In the genomic region with DNA sequence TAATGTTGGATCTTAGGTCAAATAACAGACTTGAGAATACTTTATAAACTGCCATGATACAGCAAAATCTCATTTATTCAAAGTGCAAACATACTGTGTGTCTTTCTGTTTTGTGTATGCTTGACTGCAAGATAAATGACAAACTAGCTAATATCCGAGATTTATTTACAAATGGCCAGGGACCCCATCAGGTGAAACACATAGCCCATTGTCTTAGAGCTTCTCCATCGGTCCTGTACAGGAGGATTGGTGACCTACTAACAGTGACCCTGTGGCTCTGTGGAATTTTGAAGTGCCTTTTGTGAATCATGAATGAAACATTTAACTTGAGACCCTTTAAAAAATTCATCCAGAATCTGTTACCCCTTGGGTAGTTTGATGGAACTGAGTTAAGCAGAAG, we compare ENCODE assay signal across 23 cellular contexts. TPM values are rescaled to one million over a fixed set of nuclear protein-coding genes. Genes with fewer than 3 reads are reported as not detected.
A peak's percentile ranks its signal among the peaks of the same experiment; 100 is the strongest.
DNase-seq lines count a peak whose midpoint lies in the region; ATAC-seq and TF ChIP-seq lines count a peak whose summit lies in the region.
"Had no signal": no experiment of that assay in that cellular context is flagged by ENCODE, and none has a peak within 500 bp of the region (broad histone marks: within the 10 kb centered on the region; RNA-seq: fewer than 3 reads in every experiment).

No MANE protein-coding gene starts in this region.

- H3K9me2 ChIP-seq in SK-N-SH, result no peaks in the 10 kb centered on the region

- H3K4me3 ChIP-seq in SK-N-SH (ENCODE audit: low read depth in 2 of 2, low read length in 1 of 2), result no peak overlapping the region
- H3K4me3 ChIP-seq: gastroesophageal sphincter, left ventricle myocardium inferior, testis had no signal

- H3K36me3 Mint-ChIP-seq in HFFc6 (ENCODE audit: low read depth) (peaks cover 10% of the 10 kb centered on the region; the same call in 1 of the 2 replicates), natural killer cell (no peaks in the 10 kb centered on the region)
- no peaks in the 10 kb centered on the region for H3K36me3 Mint-ChIP-seq in activated naive CD8-positive, alpha-beta T cell

- H3K36me3 ChIP-seq in SK-N-SH (replicated peaks in 1 of 2; ENCODE audit: control insufficient read depth in 1 of 2, insufficient read depth in 2 of 2, low read length in 1 of 2), result peaks cover 32 to 41% of the 10 kb centered on the region in 2 experiments

- H3K27ac ChIP-seq in SK-N-SH (ENCODE audit: low read depth in 2 of 2, low read length in 1 of 2), result peak overlapping the region; percentile 45 to 47; a peak in 2 of 4 replicates
- H3K27ac ChIP-seq: 22Rv1, gastroesophageal sphincter, left ventricle myocardium inferior, testis, WERI-Rb-1 had no signal

- 100% methylated on average over 2 of the region's 2 CpGs for WGBS in SK-N-SH (ENCODE audit: low lambda C conversion rate)

- no peaks in the 10 kb centered on the region for H3K27me3 ChIP-seq in SK-N-SH (ENCODE audit: insufficient read depth)
- H3K27me3 ChIP-seq: gastroesophageal sphincter, testis had no signal

- H3K4me1 ChIP-seq in SK-N-SH (ENCODE audit: control insufficient read depth in 1 of 2, insufficient read depth in 2 of 2, low read depth in 1 of 2, low read length in 1 of 2), result peaks cover 4 to 11% of the 10 kb centered on the region in 2 experiments
- H3K4me1 ChIP-seq: testis had no signal

- DNase-seq in SK-N-SH (no peak), HFFc6 (no peak), natural killer cell (no peak), globus pallidus (ENCODE audit: low spot score) (no peak), DMS79 (lab: John Stamatoyannopoulos, UW) (no peak)
- DNase-seq: activated naive CD4-positive, alpha-beta T cell treated with anti-CD3 and anti-CD28 coated beads, Interleukin-2, amount 10 ng/mL, durations not matched to agents 7 days and 5 days; erythroblast; left ventricle myocardium inferior; NCI-H1436; NCI-H2171 treated with DMSO at 0.1 percent for 48 hours; posterior cingulate gyrus; small intestine; testis; WERI-Rb-1 had no signal

- peaks cover 7% of the 10 kb centered on the region for H3F3A ChIP-seq in SK-N-SH (replicated peaks; ENCODE audit: insufficient read depth)

- CTCF ChIA-PET in SK-N-SH (lab: Yijun Ruan, JAX), result interaction anchor here (1.0 to 1.5 kb wide), 3 partner anchors 11 to 104 kb away, joined by 3 to 6 read pairs (median 4); no protein-coding TSS in a partner anchor

- no peaks in the 10 kb centered on the region for H3K9me3 ChIP-seq in SK-N-SH
- H3K9me3 ChIP-seq: gastroesophageal sphincter, left ventricle myocardium inferior, testis had no signal

- TF ChIP-seq EP300 in SK-N-SH (IDR thresholded peaks at IDR 0.05; ENCODE audit: borderline replicate concordance in 1 of 2, low read depth in 1 of 2, low read length in 1 of 2), result no peak

- 0 out of 2 replicates have a peak, but pooled peaks have one; percentile 0 for TF ChIP-seq CTCF in SK-N-SH (IDR thresholded peaks at IDR 0.05)
- TF ChIP-seq CTCF in HFFc6 (IDR thresholded peaks at IDR 0.05), result no peak; the same call in 1 of the 2 replicates
- TF ChIP-seq CTCF in natural killer cell (IDR thresholded peaks at IDR 0.05), result no peak

- H3K27ac Mint-ChIP-seq in HFFc6 (peak overlapping the region; percentile 67), natural killer cell (peak overlapping the region; percentile 53 to 76)
- peak overlapping the region; percentile 51 for H3K27ac Mint-ChIP-seq in activated naive CD8-positive, alpha-beta T cell

- TF ChIP-seq RAD21 in SK-N-SH (IDR thresholded peaks at IDR 0.05; ENCODE audit: low read length), result no peak

- H3K9ac ChIP-seq in SK-N-SH, result no peak overlapping the region

- H3K4me2 ChIP-seq in SK-N-SH, result peak overlapping the region; percentile 56; the same call in 1 of the 2 replicates

- H3K27me3 Mint-ChIP-seq in HFFc6 (ENCODE audit: insufficient read depth), result peaks cover 3% of the 10 kb centered on the region; the same call in 1 of the 2 replicates
- H3K27me3 Mint-ChIP-seq in activated naive CD8-positive, alpha-beta T cell, result no peaks in the 10 kb centered on the region
- H3K27me3 Mint-ChIP-seq in natural killer cell (ENCODE audit: low read depth in 2 of 2), result no peaks in the 10 kb centered on the region
- H3K27me3 Mint-ChIP-seq: activated naive CD4-positive, alpha-beta T cell treated with anti-CD3 and anti-CD28 coated beads, Interleukin-2, amount 10 ng/mL, durations not matched to agents 7 days and 5 days had no signal

- no peak for ATAC-seq in SK-N-SH treated with all-trans-retinoic acid at 6 μM for 48 hours
- ATAC-seq in natural killer cell, result no peak
- no peak for ATAC-seq in HG03139 (IDR thresholded peaks at IDR 0.05; ENCODE audit: unreplicated experiment)
- ATAC-seq: gastroesophageal sphincter had no signal

- H3K4me3 Mint-ChIP-seq in HFFc6 (no peak overlapping the region), natural killer cell (no peak overlapping the region)
- H3K4me3 Mint-ChIP-seq in activated naive CD8-positive, alpha-beta T cell, result no peak overlapping the region
- H3K4me3 Mint-ChIP-seq: activated naive CD4-positive, alpha-beta T cell treated with anti-CD3 and anti-CD28 coated beads, Interleukin-2, amount 10 ng/mL, durations not matched to agents 7 days and 5 days had no signal

- peaks cover 74% of the 10 kb centered on the region for H3K79me2 ChIP-seq in SK-N-SH (ENCODE audit: insufficient read depth)

- no peak overlapping the region for H2AFZ ChIP-seq in SK-N-SH (ENCODE audit: low read depth)

- peaks cover 66% of the 10 kb centered on the region for H4K20me1 ChIP-seq in SK-N-SH (ENCODE audit: insufficient read depth)

- POLR2A ChIA-PET in SK-N-SH (lab: Yijun Ruan, JAX), result no interaction called here

- intact Hi-C loops in natural killer cell (cut with micrococcal nuclease), result no loop called here

- H3K9me3 Mint-ChIP-seq in HFFc6 (no peaks in the 10 kb centered on the region), natural killer cell (no peaks in the 10 kb centered on the region)
- H3K9me3 Mint-ChIP-seq in activated naive CD8-positive, alpha-beta T cell (ENCODE audit: low read depth), result no peaks in the 10 kb centered on the region
- H3K9me3 Mint-ChIP-seq: activated naive CD4-positive, alpha-beta T cell treated with anti-CD3 and anti-CD28 coated beads, Interleukin-2, amount 10 ng/mL, durations not matched to agents 7 days and 5 days had no signal

- H3K4me1 Mint-ChIP-seq in HFFc6 (ENCODE audit: low read depth), result peaks cover 39% of the 10 kb centered on the region
- peaks cover 55% of the 10 kb centered on the region for H3K4me1 Mint-ChIP-seq in activated naive CD8-positive, alpha-beta T cell (ENCODE audit: low read depth)
- peaks cover 39 to 42% of the 10 kb centered on the region in 2 donors for H3K4me1 Mint-ChIP-seq in natural killer cell

TF ChIP-seq in SK-N-SH, 30 proteins besides CTCF, POLR2A, EP300 and RAD21 (continues in another document):
- TF ChIP-seq NRF1 (IDR thresholded peaks at IDR 0.05; ENCODE audit: low read depth, low read length) (no peak), FOXM1 (IDR thresholded peaks at IDR 0.05; ENCODE audit: low read depth) (no peak), FOSL2 (IDR thresholded peaks at IDR 0.05; ENCODE audit: borderline replicate concordance, low read depth) (no peak), MXI1 (IDR thresholded peaks at IDR 0.05; ENCODE audit: low read depth, low read length) (no peak), SMC3 (IDR thresholded peaks at IDR 0.05; ENCODE audit: low read depth, low read length) (no peak)

TF ChIP-seq in SK-N-SH treated with all-trans-retinoic acid at 6 μM for 48 hours, 23 proteins besides CTCF, POLR2A, EP300 and RAD21:
- no peak for TF ChIP-seq RARB (CRISPR knock-in tag; IDR thresholded peaks at IDR 0.05)
- TF ChIP-seq, protein P1, sequence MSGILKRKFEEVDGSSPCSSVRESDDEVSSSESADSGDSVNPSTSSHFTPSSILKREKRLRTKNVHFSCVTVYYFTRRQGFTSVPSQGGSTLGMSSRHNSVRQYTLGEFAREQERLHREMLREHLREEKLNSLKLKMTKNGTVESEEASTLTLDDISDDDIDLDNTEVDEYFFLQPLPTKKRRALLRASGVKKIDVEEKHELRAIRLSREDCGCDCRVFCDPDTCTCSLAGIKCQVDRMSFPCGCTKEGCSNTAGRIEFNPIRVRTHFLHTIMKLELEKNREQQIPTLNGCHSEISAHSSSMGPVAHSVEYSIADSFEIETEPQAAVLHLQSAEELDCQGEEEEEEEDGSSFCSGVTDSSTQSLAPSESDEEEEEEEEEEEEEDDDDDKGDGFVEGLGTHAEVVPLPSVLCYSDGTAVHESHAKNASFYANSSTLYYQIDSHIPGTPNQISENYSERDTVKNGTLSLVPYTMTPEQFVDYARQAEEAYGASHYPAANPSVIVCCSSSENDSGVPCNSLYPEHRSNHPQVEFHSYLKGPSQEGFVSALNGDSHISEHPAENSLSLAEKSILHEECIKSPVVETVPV (CRISPR knock-in tag; IDR thresholded peaks at IDR 0.05), result no peak
- TF ChIP-seq ISL1 (CRISPR knock-in tag; IDR thresholded peaks at IDR 0.05), result no peak
- no peak for TF ChIP-seq ESRRG (CRISPR knock-in tag; IDR thresholded peaks at IDR 0.05)
- TF ChIP-seq ARNTL (CRISPR knock-in tag; IDR thresholded peaks at IDR 0.05; ENCODE audit: borderline replicate concordance, low read depth), result no peak

RNA-seq across cellular contexts. Expression of a gene that starts 27.1 kb away (rescaled TPM):
- 66.9 and 84.6 TPM in 2 replicates for polyA plus RNA-seq in SK-N-SH (2012; rRNA removed)
- 13.9 and 26.7 TPM in 2 replicates for polyA plus RNA-seq in SK-N-SH (2012; cell fraction: cytosol; rRNA removed)
- polyA plus RNA-seq in SK-N-SH (2012; cell fraction: nucleus; rRNA removed), result 442 and 628 TPM in 2 replicates
- 1 to 10 TPM; 6.5 to 8.6 (median 7.7) TPM for total RNA-seq in HFFc6 (2021; fragmentation: NEBNext Ultra II Directional; extraction: Animal tissue kit (Norgen Biotek cat#: 25700))
- total RNA-seq in natural killer cell, result 10 to 100 TPM in 2 of 3 donors, 1 to 10 TPM in 1; 8.6 to 80.7 (median 69.3) TPM

RNA-seq across cellular contexts. Expression of a gene that starts 40.2 kb away (rescaled TPM):
- polyA plus RNA-seq in SK-N-SH (2012; rRNA removed), result 18.1 and 18.6 TPM in 2 replicates
- polyA plus RNA-seq in SK-N-SH (2012; cell fraction: cytosol; rRNA removed), result 23.4 and 25.2 TPM in 2 replicates
- polyA plus RNA-seq in SK-N-SH (2012; cell fraction: nucleus; rRNA removed), result 32.0 and 38.8 TPM in 2 replicates
- 10 to 100 TPM; 57.0 to 70.8 (median 68.1) TPM for total RNA-seq in HFFc6 (2021; fragmentation: NEBNext Ultra II Directional; extraction: Animal tissue kit (Norgen Biotek cat#: 25700))
- total RNA-seq in natural killer cell, result 10 to 100 TPM; 77.9 to 92.6 (median 90.4) TPM

RNA-seq across cellular contexts. Expression of a gene that starts 44.0 kb away (rescaled TPM):
- polyA plus RNA-seq in SK-N-SH (2012; rRNA removed), result not detected in 2 replicates
- polyA plus RNA-seq in SK-N-SH (2012; cell fraction: cytosol; rRNA removed), result not detected in 2 replicates
- 0.06 TPM in 1 of 2 replicates, not detected in the other for polyA plus RNA-seq in SK-N-SH (2012; cell fraction: nucleus; rRNA removed)
- not detected for total RNA-seq in HFFc6 (2021; fragmentation: NEBNext Ultra II Directional; extraction: Animal tissue kit (Norgen Biotek cat#: 25700))
- total RNA-seq in natural killer cell, result under 1 TPM in 1 of 3 donors, not detected in 2; 0.20 TPM
- total RNA-seq: bronchial epithelial cell, dermis blood vessel endothelial cell, left ventricle myocardium inferior, RPMI7951 had no signal
- polyA plus RNA-seq: BJ had no signal
